In genomic region chr15:76208786-76209424, GRCh38 we compare ENCODE assay signal across 22 cellular contexts.
DNase-seq lines count a peak whose midpoint lies in the region; ATAC-seq, FAIRE-seq and TF ChIP-seq lines count a peak whose summit lies in the region.
"Had no signal": no experiment of that assay in that cellular context is flagged by ENCODE, and none has a peak within 500 bp of the region (broad histone marks: within the 10 kb centered on the region; RNA-seq: fewer than 3 reads in every experiment).

No MANE protein-coding gene starts in this region.

- no peaks in the 10 kb centered on the region for H3K4me1 ChIP-seq in A549

- H3K27ac ChIP-seq in A549: no peak overlapping the region
- no peak overlapping the region for H3K27ac ChIP-seq in CD4-positive, alpha-beta T cell (ENCODE audit: low read depth, low read length)
- H3K27ac ChIP-seq: ascending aorta, C4-2B, psoas muscle, tibial nerve had no signal

- H3K4me3 Mint-ChIP-seq in CD4-positive, alpha-beta T cell: no peak overlapping the region
- H3K4me3 Mint-ChIP-seq: activated CD4-positive, alpha-beta memory T cell treated with anti-CD3 and anti-CD28 coated beads, Interleukin-2, amount 10 ng/mL, durations not matched to agents 7 days and 5 days; memory B cell; nephron progenitor cell had no signal

- no peaks in the 10 kb centered on the region for H3K27me3 ChIP-seq in CD4-positive, alpha-beta T cell (ENCODE audit: control insufficient read depth, insufficient read depth, low read length)
- H3K27me3 ChIP-seq: ascending aorta, tibial nerve had no signal

- no peaks in the 10 kb centered on the region for H3K27me3 Mint-ChIP-seq in CD4-positive, alpha-beta T cell
- H3K27me3 Mint-ChIP-seq: activated CD4-positive, alpha-beta memory T cell treated with anti-CD3 and anti-CD28 coated beads, Interleukin-2, amount 10 ng/mL, durations not matched to agents 7 days and 5 days; memory B cell had no signal

- no peak overlapping the region for H3K4me3 ChIP-seq in A549
- H3K4me3 ChIP-seq: ascending aorta, psoas muscle, tibial nerve had no signal

- 94% methylated on average over 2 of the region's 2 CpGs for WGBS in A549 (ENCODE audit: missing lambda C conversion rate)

- H3K27ac Mint-ChIP-seq in CD4-positive, alpha-beta T cell: no peak overlapping the region
- H3K27ac Mint-ChIP-seq: activated CD4-positive, alpha-beta memory T cell treated with anti-CD3 and anti-CD28 coated beads, Interleukin-2, amount 10 ng/mL, durations not matched to agents 7 days and 5 days; memory B cell; nephron progenitor cell had no signal

- no peaks in the 10 kb centered on the region for H3K9me3 ChIP-seq in A549
- no peaks in the 10 kb centered on the region for H3K9me3 ChIP-seq in CD4-positive, alpha-beta T cell (ENCODE audit: control insufficient read depth, low read length)
- H3K9me3 ChIP-seq: ascending aorta, psoas muscle, tibial nerve had no signal

- TF ChIP-seq POLR2A in A549 (IDR thresholded peaks at IDR 0.05; ENCODE audit: low read length): no peak

- TF ChIP-seq RAD21 in A549 (conservative IDR thresholded peaks at IDR 0.05 in 1 of 2, IDR thresholded peaks at IDR 0.05 in 1 of 2): no peak

- H3K36me3 Mint-ChIP-seq in CD4-positive, alpha-beta T cell (ENCODE audit: low read depth): peaks cover 36% of the 10 kb centered on the region

- H3K9me3 Mint-ChIP-seq in CD4-positive, alpha-beta T cell: no peaks in the 10 kb centered on the region
- H3K9me3 Mint-ChIP-seq: activated CD4-positive, alpha-beta memory T cell treated with anti-CD3 and anti-CD28 coated beads, Interleukin-2, amount 10 ng/mL, durations not matched to agents 7 days and 5 days; memory B cell; nephron progenitor cell had no signal

- TF ChIP-seq CTCF in A549 (IDR thresholded peaks at IDR 0.05): no peak
- TF ChIP-seq CTCF in CD4-positive, alpha-beta T cell (IDR thresholded peaks at IDR 0.05): no peak

- DNase-seq in NCI-H2029 (lab: John Stamatoyannopoulos, UW) (peak; percentile 20), NCI-H2029 treated with DMSO at 0.1 percent for 48 hours (lab: John Stamatoyannopoulos, UW) (no peak), A549 (ENCODE audit: low read depth in 1 of 2, low spot score in 1 of 2) (no peak), NCI-H226 (peak; percentile 58), iris pigment epithelial cell (ENCODE audit: low read depth) (peak; percentile 33)
- no peak for DNase-seq in CD4-positive, alpha-beta T cell
- DNase-seq: activated CD4-positive, alpha-beta memory T cell treated with anti-CD3 and anti-CD28 coated beads, Interleukin-2, amount 10 ng/mL, durations not matched to agents 7 days and 5 days; DMS79; kidney; MM.1S; NCI-H2081; NCI-H526 treated with DMSO at 0.1 percent for 48 hours; nephron progenitor cell; OCI-M1; psoas muscle had no signal

- TF ChIP-seq EP300 in A549 (IDR thresholded peaks at IDR 0.05): no peak

- peak; percentile 18 for FAIRE-seq in A549 (lab: Jason Lieb, UNC)
- FAIRE-seq: HepG2, kidney had no signal

- no peaks in the 10 kb centered on the region for H3K4me1 Mint-ChIP-seq in CD4-positive, alpha-beta T cell (ENCODE audit: low read depth)
- H3K4me1 Mint-ChIP-seq: activated CD4-positive, alpha-beta memory T cell treated with anti-CD3 and anti-CD28 coated beads, Interleukin-2, amount 10 ng/mL, durations not matched to agents 7 days and 5 days; memory B cell had no signal

- no peak overlapping the region for H3K4me2 ChIP-seq in A549

- POLR2A ChIA-PET in A549 (lab: Yijun Ruan, JAX): no interaction called here
- POLR2A ChIA-PET in CD4-positive, alpha-beta T cell (lab: Charles Lee): no interaction called here

- CTCF ChIA-PET in A549 (lab: Yijun Ruan, JAX): interaction anchor here (1.3 to 14.0 kb wide), 2 partner anchors 10 to 17 kb away, joined by 4 to 115 read pairs; no protein-coding TSS in a partner anchor
- CTCF ChIA-PET in CD4-positive, alpha-beta T cell (lab: Charles Lee): no interaction called here

- ATAC-seq in A549: no peak
- ATAC-seq in GM21381 (IDR thresholded peaks at IDR 0.05; ENCODE audit: unreplicated experiment): no peak
- ATAC-seq in CD4-positive, alpha-beta T cell (ENCODE audit: poor library complexity): no peak
- no peak for ATAC-seq in GM19035 (IDR thresholded peaks at IDR 0.05; ENCODE audit: unreplicated experiment)
- ATAC-seq: HepG2, psoas muscle had no signal

- intact Hi-C loops in CD4-positive, alpha-beta T cell (cut with DNase I, micrococcal nuclease): no loop called here

TF ChIP-seq in A549, 52 proteins besides CTCF, POLR2A, EP300 and RAD21:
- TF ChIP-seq EHF (CRISPR knock-in tag; IDR thresholded peaks at IDR 0.05) (no peak), PHF8 (IDR thresholded peaks at IDR 0.05; ENCODE audit: borderline replicate concordance, low read depth) (no peak)

Comparison
In these comparisons a context has a peak if more than half of its experiments do, and no peak if none do; other contexts are left out.
1. DNase-seq: peak in NCI-H2029 (single experiment), NCI-H226 (single experiment) and iris pigment epithelial cell (single experiment); none in NCI-H2029 treated with DMSO at 0.1 percent for 48 hours (single experiment), A549 (0 of 2) and CD4-positive, alpha-beta T cell (0 of 10).